ENCODE assay signal across 1 cellular context in genomic region chr19:2817237-2817829, GRCh38.
TF ChIP-seq lines count a peak whose summit lies in the region.

No MANE protein-coding gene starts in this region.

TF ChIP-seq in HepG2, 621 proteins besides CTCF, POLR2A, EP300 and RAD21:
- TF ChIP-seq AGO2 (optimal IDR thresholded peaks at IDR 0.05; ENCODE audit: low read depth, low read length), result peak; percentile 37
TF ChIP-seq in HepG2: peak in this region for 1; not testable (repeated sequence) for 620.
